Comparison of ENCODE assay signal across 15 cellular contexts in the genomic region with DNA sequence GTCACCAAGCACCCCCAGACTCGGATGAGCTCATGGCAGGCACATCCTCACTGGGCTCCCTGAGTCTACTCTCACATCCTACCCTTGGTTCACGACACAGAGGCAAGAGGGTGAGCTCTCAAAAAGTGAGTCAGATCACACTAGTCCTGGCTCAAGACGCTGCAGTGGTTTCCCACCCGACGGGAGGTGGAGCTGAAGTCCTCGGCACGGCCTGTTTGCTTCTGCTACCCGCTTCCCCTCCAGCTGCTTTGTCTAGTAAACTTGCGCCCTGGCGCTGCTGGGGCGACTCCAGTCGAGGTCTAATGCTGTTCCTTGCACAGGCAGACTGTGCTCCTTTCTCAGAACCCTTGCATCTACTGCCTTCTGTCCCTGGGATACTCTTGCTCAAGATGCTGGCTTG. TPM values are rescaled to one million over a fixed set of nuclear protein-coding genes. Genes with fewer than 3 reads are reported as not detected.
DNase-seq lines count a peak whose midpoint lies in the region; ATAC-seq and TF ChIP-seq lines count a peak whose summit lies in the region.
"Had no signal": no experiment of that assay in that cellular context is flagged by ENCODE, and none has a peak within 500 bp of the region (broad histone marks: within the 10 kb centered on the region; RNA-seq: fewer than 3 reads in every experiment).

No MANE protein-coding gene starts in this region.

- H3T11ph ChIP-seq in H9 (ENCODE audit: low read length), result no peak overlapping the region

- POLR2A ChIA-PET in activated B cell treated with CpG ODN at 0.5 μM for 24 hours (lab: Charles Lee), result no interaction called here

- TF ChIP-seq CTCF in H9 (conservative IDR thresholded peaks at IDR 0.05), result no peak; the same call in 2 of the 3 replicates
- no peak for TF ChIP-seq CTCF in activated B cell treated with CpG ODN at 0.5 μM for 24 hours (IDR thresholded peaks at IDR 0.05)

- H3K4ac ChIP-seq in H9 (ENCODE audit: low read depth, low read length), result no peak overlapping the region

- no peak overlapping the region for H4K8ac ChIP-seq in H9 (replicated peaks; ENCODE audit: insufficient read length, low read depth, low read length)

- intact Hi-C loops in activated B cell treated with CpG ODN at 0.5 μM for 24 hours (cut with micrococcal nuclease), result loop anchor here (1.0 to 5.0 kb wide), 2 partner anchors 263 to 1878 kb away; no protein-coding TSS in a partner anchor

- no peak overlapping the region for H2BK12ac ChIP-seq in H9 (ENCODE audit: insufficient read length, low read depth, low read length)

- peak overlapping the region; percentile 45 for H3K4me2 ChIP-seq in H9 (ENCODE audit: insufficient read depth, insufficient read length, low read length)

- H3K27ac Mint-ChIP-seq in CD4-positive, CD25-positive, alpha-beta regulatory T cell, result peak overlapping the region in 2 of 3 donors; percentile 13 to 19
- peak overlapping the region in 1 of 3 experiments; percentile 1; a peak in 2 of 7 replicates for H3K27ac Mint-ChIP-seq in H9
- no peak overlapping the region for H3K27ac Mint-ChIP-seq in activated B cell treated with CpG ODN at 0.5 μM for 24 hours
- H3K27ac Mint-ChIP-seq: progenitor cell of endocrine pancreas had no signal

- H3K36me3 ChIP-seq in CD4-positive, CD25-positive, alpha-beta regulatory T cell (ENCODE audit: control insufficient read depth, insufficient read depth, low read length), result no peaks in the 10 kb centered on the region
- H3K36me3 ChIP-seq: esophagus muscularis mucosa, SJSA1 had no signal

- no peak overlapping the region for H2BK15ac ChIP-seq in H9 (ENCODE audit: low read depth, low read length)

- no peak overlapping the region for H3K18ac ChIP-seq in H9 (ENCODE audit: insufficient read length, low read depth, low read length)

- no peaks in the 10 kb centered on the region for H3K23me2 ChIP-seq in H9 (ENCODE audit: insufficient read length, low read depth, low read length, poor library complexity, severe bottlenecking)

- no peak for DNase-seq in CD4-positive, CD25-positive, alpha-beta regulatory T cell
- DNase-seq in H9 (peak; percentile 54), activated B cell treated with CpG ODN at 0.5 μM for 24 hours (no peak), iPS-NIHi7 (ENCODE audit: extremely low spot score) (peak; percentile 49), middle frontal gyrus (ENCODE audit: extremely low spot score, low spot score) (no peak), NCI-H1930 (lab: John Stamatoyannopoulos, UW) (no peak)
- DNase-seq: mammary epithelial cell, NCI-H1105 treated with DMSO at 0.1 percent for 48 hours, NCI-H524 treated with DMSO at 0.1 percent for 48 hours had no signal

- peak in 1 of 2 donors; percentile 14 for ATAC-seq in CD4-positive, CD25-positive, alpha-beta regulatory T cell (ENCODE audit: low read depth in 2 of 2)
- ATAC-seq in activated B cell treated with CpG ODN at 0.5 μM for 24 hours (ENCODE audit: low read depth) (peak; percentile 54), HG03521 (IDR thresholded peaks at IDR 0.05; ENCODE audit: unreplicated experiment) (no peak), GM21381 (IDR thresholded peaks at IDR 0.05; ENCODE audit: unreplicated experiment) (no peak)

- H3K36me3 Mint-ChIP-seq in CD4-positive, CD25-positive, alpha-beta regulatory T cell, result no peaks in the 10 kb centered on the region
- peaks cover 0 to 6% (median 0%) of the 10 kb centered on the region in 3 experiments; a peak in 1 of 7 replicates for H3K36me3 Mint-ChIP-seq in H9 (ENCODE audit: insufficient read depth in 1 of 3, low read depth in 3 of 3)
- no peaks in the 10 kb centered on the region for H3K36me3 Mint-ChIP-seq in activated B cell treated with CpG ODN at 0.5 μM for 24 hours (ENCODE audit: low read depth)

- H2AFZ ChIP-seq in H9 (ENCODE audit: low read length), result no peak overlapping the region

- H4K91ac ChIP-seq in H9 (ENCODE audit: insufficient read length, low read depth, low read length), result no peak overlapping the region

- no peak overlapping the region for H2BK120ac ChIP-seq in H9 (ENCODE audit: low read depth, low read length, poor library complexity, severe bottlenecking)

- no peak overlapping the region for H3K9ac ChIP-seq in H9 (ENCODE audit: extremely low read depth, insufficient read length, low read length)

- no peak overlapping the region for H3K23ac ChIP-seq in H9 (ENCODE audit: insufficient read length, low read depth, low read length)

- no peak overlapping the region for H3K4me3 Mint-ChIP-seq in CD4-positive, CD25-positive, alpha-beta regulatory T cell
- peak overlapping the region; percentile 1 to 38; a peak in 2 of 5 replicates for H3K4me3 Mint-ChIP-seq in H9
- no peak overlapping the region for H3K4me3 Mint-ChIP-seq in activated B cell treated with CpG ODN at 0.5 μM for 24 hours

- H4K20me1 ChIP-seq in H9 (ENCODE audit: control insufficient read depth, insufficient read depth, insufficient read length), result no peaks in the 10 kb centered on the region

- no CpG with 5 or more reads among the region's 12 CpGs for WGBS in H9 (ENCODE audit: extremely low coverage, insufficient read length, low lambda C conversion rate)

- CTCF ChIA-PET in activated B cell treated with CpG ODN at 0.5 μM for 24 hours (lab: Charles Lee), result interaction anchor here (1.3 kb wide), 2 partner anchors 101 to 262 kb away, joined by 7 read pairs; no protein-coding TSS in a partner anchor

- no peaks in the 10 kb centered on the region for H3K79me2 ChIP-seq in H9 (ENCODE audit: insufficient read depth, low read length)

- H3K4me1 ChIP-seq in CD4-positive, CD25-positive, alpha-beta regulatory T cell (ENCODE audit: control insufficient read depth, insufficient read depth, low read length, poor library complexity, severe bottlenecking), result no peaks in the 10 kb centered on the region
- H3K4me1 ChIP-seq in H9 (ENCODE audit: insufficient read depth, low read length), result peaks cover 7% of the 10 kb centered on the region
- H3K4me1 ChIP-seq: esophagus muscularis mucosa, SJSA1 had no signal

- no peak overlapping the region for H2BK5ac ChIP-seq in H9 (ENCODE audit: insufficient read length, low read length)

- peaks cover 4% of the 10 kb centered on the region for H3K27me3 Mint-ChIP-seq in CD4-positive, CD25-positive, alpha-beta regulatory T cell
- H3K27me3 Mint-ChIP-seq in H9 (ENCODE audit: low read depth) (peaks cover 48% of the 10 kb centered on the region), activated B cell treated with CpG ODN at 0.5 μM for 24 hours (no peaks in the 10 kb centered on the region)

- no peak overlapping the region for H2AK5ac ChIP-seq in H9 (ENCODE audit: insufficient read length, low read length)

- H2BK20ac ChIP-seq in H9 (ENCODE audit: low read depth, low read length, poor library complexity, severe bottlenecking), result no peak overlapping the region

- H3K9me3 Mint-ChIP-seq in CD4-positive, CD25-positive, alpha-beta regulatory T cell, result no peaks in the 10 kb centered on the region
- H3K9me3 Mint-ChIP-seq in H9 (peaks cover 0 to 6% of the 10 kb centered on the region in 2 experiments; a peak in 2 of 5 replicates), activated B cell treated with CpG ODN at 0.5 μM for 24 hours (no peaks in the 10 kb centered on the region)

- H4K5ac ChIP-seq in H9 (ENCODE audit: insufficient read length, low read depth, low read length), result no peak overlapping the region

- no peaks in the 10 kb centered on the region for H3K79me1 ChIP-seq in H9 (ENCODE audit: insufficient read depth, low read depth, low read length, poor library complexity, severe bottlenecking)

- no peak overlapping the region for H3K4me3 ChIP-seq in CD4-positive, CD25-positive, alpha-beta regulatory T cell (ENCODE audit: low read depth, low read length)
- H3K4me3 ChIP-seq: esophagus muscularis mucosa, SJSA1 had no signal

- H3K56ac ChIP-seq in H9 (ENCODE audit: insufficient read length, low read depth, low read length), result no peak overlapping the region

- peaks cover 0 to 2% (median 0%) of the 10 kb centered on the region in 4 donors for H3K4me1 Mint-ChIP-seq in CD4-positive, CD25-positive, alpha-beta regulatory T cell
- peaks cover 43% of the 10 kb centered on the region in 2 experiments for H3K4me1 Mint-ChIP-seq in H9
- H3K4me1 Mint-ChIP-seq in activated B cell treated with CpG ODN at 0.5 μM for 24 hours, result peaks cover 4% of the 10 kb centered on the region

- H3K9me3 ChIP-seq in CD4-positive, CD25-positive, alpha-beta regulatory T cell (ENCODE audit: control insufficient read depth in 2 of 2, low read length in 2 of 2), result no peaks in the 10 kb centered on the region
- no peaks in the 10 kb centered on the region for H3K9me3 ChIP-seq in H9 (ENCODE audit: control insufficient read depth, low read depth, low read length)
- H3K9me3 ChIP-seq: esophagus muscularis mucosa, SJSA1 had no signal

- H3K27ac ChIP-seq in CD4-positive, CD25-positive, alpha-beta regulatory T cell (ENCODE audit: insufficient read depth, low read length, poor library complexity, severe bottlenecking), result no peak overlapping the region
- no peak overlapping the region for H3K27ac ChIP-seq in H9 (ENCODE audit: insufficient read length, low read depth, low read length)
- H3K27ac ChIP-seq: esophagus muscularis mucosa, SJSA1, VCaP had no signal

- no peaks in the 10 kb centered on the region for H3K27me3 ChIP-seq in CD4-positive, CD25-positive, alpha-beta regulatory T cell (ENCODE audit: control insufficient read depth, insufficient read depth, low read length)
- no peaks in the 10 kb centered on the region for H3K27me3 ChIP-seq in H9 (ENCODE audit: insufficient read depth, low read length)
- H3K27me3 ChIP-seq: SJSA1 had no signal

- no peak overlapping the region for H3K14ac ChIP-seq in H9 (ENCODE audit: insufficient read depth, low read length)

RNA-seq across cellular contexts. Expression of a gene that starts 13.5 kb away (rescaled TPM):
- 21.2 TPM for total RNA-seq in CD4-positive, CD25-positive, alpha-beta regulatory T cell
- polyA plus RNA-seq in CD4-positive, CD25-positive, alpha-beta regulatory T cell, result 1 to 10 TPM; 1.3 to 2.5 (median 1.5) TPM
- total RNA-seq in H9 (2021), result 5.3 and 6.7 TPM in 2 replicates
- total RNA-seq in activated B cell treated with CpG ODN at 0.5 μM for 24 hours, result 18.7 and 19.2 TPM in 2 replicates

Comparison
In these comparisons a context has a peak if more than half of its experiments do, and no peak if none do; other contexts are left out.
1. DNase-seq: peak in H9 (single experiment) and iPS-NIHi7 (single experiment); none in CD4-positive, CD25-positive, alpha-beta regulatory T cell (0 of 3), activated B cell treated with CpG ODN at 0.5 μM for 24 hours (single experiment), middle frontal gyrus (single experiment) and NCI-H1930 (0 of 2).
2. H3K4me3 Mint-ChIP-seq: peak in H9 (2 of 2); none in CD4-positive, CD25-positive, alpha-beta regulatory T cell (0 of 4) and activated B cell treated with CpG ODN at 0.5 μM for 24 hours (single experiment).